8 cellular contexts compared by ENCODE assay signal in the genomic region with DNA sequence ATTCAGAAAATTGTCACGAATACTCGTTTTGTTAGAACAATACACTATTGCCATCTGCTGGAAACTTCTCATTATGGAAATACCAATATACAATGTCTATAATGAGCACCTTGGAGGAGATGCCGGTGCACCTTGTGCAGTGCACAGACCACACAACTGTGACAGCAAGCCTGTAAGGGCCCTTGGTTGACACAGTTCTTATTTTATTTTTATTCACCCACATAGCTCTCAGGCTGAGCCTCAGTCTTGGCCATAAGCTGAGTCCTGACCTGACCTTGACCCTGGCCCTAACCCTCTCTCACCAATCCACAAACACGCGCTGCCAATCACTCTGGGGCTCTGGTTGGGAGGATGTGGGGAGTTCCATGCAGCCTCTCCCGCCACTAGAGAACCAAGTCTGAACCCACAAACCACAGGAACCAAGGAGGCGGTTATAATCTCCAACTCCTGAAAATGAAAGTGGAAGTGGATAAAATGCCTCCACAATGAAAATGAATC. TPM values are rescaled to one million over a fixed set of nuclear protein-coding genes. Genes with fewer than 3 reads are reported as not detected.
DNase-seq lines count a peak whose midpoint lies in the region; ATAC-seq lines count a peak whose summit lies in the region.

No MANE protein-coding gene starts in this region.

- H3K36me3 Mint-ChIP-seq in activated T-cell treated with anti-CD3 and anti-CD28 coated beads, Interleukin-2, amount 50 U/mL, for 4 hours (ENCODE audit: insufficient read depth), result peaks cover 3% of the 10 kb centered on the region
- peaks cover 0 to 8% of the 10 kb centered on the region in 2 donors for H3K36me3 Mint-ChIP-seq in naive B cell

- no peaks in the 10 kb centered on the region for H3K4me1 ChIP-seq in HAP-1

- peak; percentile 90 for ATAC-seq in activated T-cell treated with anti-CD3 and anti-CD28 coated beads, Interleukin-2, amount 50 U/mL, for 4 hours
- ATAC-seq in naive B cell (ENCODE audit: low read depth in 2 of 2) (peak; percentile 76 to 89), GM21381 (IDR thresholded peaks at IDR 0.05; ENCODE audit: unreplicated experiment) (no peak), GM21786 (IDR thresholded peaks at IDR 0.05; ENCODE audit: unreplicated experiment) (no peak)

- no peaks in the 10 kb centered on the region for H3K36me3 ChIP-seq in HAP-1 (replicated peaks)

- no peak overlapping the region for H3K4me3 ChIP-seq in HAP-1

- peaks cover 21% of the 10 kb centered on the region for H3K27me3 Mint-ChIP-seq in activated T-cell treated with anti-CD3 and anti-CD28 coated beads, Interleukin-2, amount 50 U/mL, for 4 hours (ENCODE audit: low read depth)
- peaks cover 8 to 27% (median 24%) of the 10 kb centered on the region in 3 donors for H3K27me3 Mint-ChIP-seq in naive B cell

- H3K27ac ChIP-seq in caudate nucleus (ENCODE audit: low read depth, low read length), result no peak overlapping the region

- H3K27me3 ChIP-seq in HAP-1 (ENCODE audit: low read depth), result no peaks in the 10 kb centered on the region

- DNase-seq in CD1c-positive myeloid dendritic cell (ENCODE audit: extremely low spot score) (peak; percentile 75), M059J (ENCODE audit: low read depth) (peak; percentile 74), naive B cell (peak; percentile 28), HAP-1 (ENCODE audit: low spot score in 2 of 2) (no peak), caudate nucleus (lab: John Stamatoyannopoulos, UW) (no peak)
- no peak for DNase-seq in activated T-cell treated with anti-CD3 and anti-CD28 coated beads, Interleukin-2, amount 50 U/mL, for 4 hours

- in situ Hi-C loops in HAP-1 (cut with MboI; ENCODE audit: low sequenced_read_pairs), result no loop called here

- peaks cover 14% of the 10 kb centered on the region for H3K9me3 Mint-ChIP-seq in activated T-cell treated with anti-CD3 and anti-CD28 coated beads, Interleukin-2, amount 50 U/mL, for 4 hours
- H3K9me3 Mint-ChIP-seq in naive B cell, result peaks cover 0 to 19% (median 10%) of the 10 kb centered on the region in 7 donors

- peaks cover 6% of the 10 kb centered on the region for H3K9me3 ChIP-seq in HAP-1

- peak overlapping the region in 4 of 6 donors; percentile 17 to 74 (median 50) for H3K27ac Mint-ChIP-seq in naive B cell

- peaks cover 18% of the 10 kb centered on the region for H3K4me1 Mint-ChIP-seq in activated T-cell treated with anti-CD3 and anti-CD28 coated beads, Interleukin-2, amount 50 U/mL, for 4 hours (ENCODE audit: low read depth)
- peaks cover 5 to 15% (median 15%) of the 10 kb centered on the region in 3 donors for H3K4me1 Mint-ChIP-seq in naive B cell

- H3K4me3 Mint-ChIP-seq in activated T-cell treated with anti-CD3 and anti-CD28 coated beads, Interleukin-2, amount 50 U/mL, for 4 hours, result peak overlapping the region; percentile 37
- H3K4me3 Mint-ChIP-seq in naive B cell, result peak overlapping the region in 5 of 8 donors; percentile 19 to 65 (median 34)

RNA-seq across cellular contexts. Expression of a gene that starts 7.6 kb away (rescaled TPM):
- 0.05 TPM in 1 of 2 replicates, not detected in the other for total RNA-seq in M059J (2014; rRNA removed; shearing (Covaris generic))
- total RNA-seq in activated T-cell treated with anti-CD3 and anti-CD28 coated beads, Interleukin-2, amount 50 U/mL, for 4 hours, result not detected
- polyA plus RNA-seq in naive B cell (ENCODE audit: low read depth in 6 of 6), result not detected

RNA-seq across cellular contexts. Expression of a gene that starts 16.9 kb away (rescaled TPM):
- 76.1 and 87.3 TPM in 2 replicates for total RNA-seq in M059J (2014; rRNA removed; shearing (Covaris generic))
- total RNA-seq in activated T-cell treated with anti-CD3 and anti-CD28 coated beads, Interleukin-2, amount 50 U/mL, for 4 hours, result 1 to 10 TPM in 2 of 3 donors, under 1 TPM in 1; 0.82 to 1.9 (median 1.7) TPM
- polyA plus RNA-seq in naive B cell (ENCODE audit: low read depth in 6 of 6), result not detected

Comparison
In these comparisons a context has a peak if more than half of its experiments do, and no peak if none do; other contexts are left out.
1. DNase-seq: peak in CD1c-positive myeloid dendritic cell (single experiment), M059J (single experiment) and naive B cell (single experiment); none in activated T-cell treated with anti-CD3 and anti-CD28 coated beads, Interleukin-2, amount 50 U/mL, for 4 hours (single experiment), HAP-1 (0 of 2) and caudate nucleus (0 of 61).
2. ATAC-seq: peak in activated T-cell treated with anti-CD3 and anti-CD28 coated beads, Interleukin-2, amount 50 U/mL, for 4 hours (2 of 2) and naive B cell (2 of 2); none in GM21381 (single experiment) and GM21786 (single experiment).
3. RNA of a gene that starts 16.9 kb away (total RNA-seq): 76.1 to 87.3 TPM in M059J; 0.82 to 1.9 TPM in activated T-cell treated with anti-CD3 and anti-CD28 coated beads, Interleukin-2, amount 50 U/mL, for 4 hours; every median in the first group is over 10 times any median in the second.